Comparison of ENCODE assay signal across 17 cellular contexts in genomic region chr7:30466266-30466665, GRCh38. TPM values are rescaled to one million over a fixed set of nuclear protein-coding genes. Genes with fewer than 3 reads are reported as not detected.
DNase-seq lines count a peak whose midpoint lies in the region; ATAC-seq and TF ChIP-seq lines count a peak whose summit lies in the region.
"Had no signal": no experiment of that assay in that cellular context is flagged by ENCODE, and none has a peak within 500 bp of the region (broad histone marks: within the 10 kb centered on the region; RNA-seq: fewer than 3 reads in every experiment).

No MANE protein-coding gene starts in this region.

- H3K9me3 ChIP-seq in muscle layer of duodenum (ENCODE audit: control insufficient read depth in 1 of 2, low read length in 2 of 2), result no peaks in the 10 kb centered on the region
- H3K9me3 ChIP-seq: A549, ascending aorta, psoas muscle, vagina had no signal

- H3K27me3 Mint-ChIP-seq in dendritic cell treated with granulocyte-macrophage colony-stimulating factor and Interleukin-4, amounts not matched to agents 40 ng/mL and 50 ng/mL, for 4 days, result no peaks in the 10 kb centered on the region
- H3K27me3 Mint-ChIP-seq in type B pancreatic cell, result no peaks in the 10 kb centered on the region
- H3K27me3 Mint-ChIP-seq: activated CD4-positive, alpha-beta T cell treated with anti-CD3 and anti-CD28 coated beads, Interleukin-2, amount 10 ng/mL, durations not matched to agents 7 days and 5 days had no signal

- peak overlapping the region; percentile 86 for H3K27ac Mint-ChIP-seq in dendritic cell treated with granulocyte-macrophage colony-stimulating factor and Interleukin-4, amounts not matched to agents 40 ng/mL and 50 ng/mL, for 4 days
- no peak overlapping the region for H3K27ac Mint-ChIP-seq in type B pancreatic cell
- H3K27ac Mint-ChIP-seq: activated CD4-positive, alpha-beta T cell treated with anti-CD3 and anti-CD28 coated beads, Interleukin-2, amount 10 ng/mL, durations not matched to agents 7 days and 5 days; activated T-helper 1 cell treated with anti-CD3 and anti-CD28 coated beads, Interleukin-12 subunit alpha, Interleukin-12 subunit beta, Interleukin-2, Interleukin-4 antibody, amounts not matched to agents 30 ng/mL and 10 ng/mL and 1 ng/mL, durations not matched to agents 14 hours and 24 hours and 36 hours had no signal

- peaks cover 64% of the 10 kb centered on the region for H3K36me3 Mint-ChIP-seq in dendritic cell treated with granulocyte-macrophage colony-stimulating factor and Interleukin-4, amounts not matched to agents 40 ng/mL and 50 ng/mL, for 4 days (ENCODE audit: low read depth)
- H3K36me3 Mint-ChIP-seq in type B pancreatic cell, result no peaks in the 10 kb centered on the region

- ATAC-seq in HG03139 (IDR thresholded peaks at IDR 0.05; ENCODE audit: unreplicated experiment), result no peak
- no peak for ATAC-seq in HG03159 (IDR thresholded peaks at IDR 0.05; ENCODE audit: unreplicated experiment)
- ATAC-seq: A549, psoas muscle had no signal

- no peaks in the 10 kb centered on the region for H3K27me3 ChIP-seq in muscle layer of duodenum (ENCODE audit: low read depth, low read length)
- H3K27me3 ChIP-seq: ascending aorta, vagina had no signal

- peaks cover 100% of the 10 kb centered on the region for H3K4me1 Mint-ChIP-seq in dendritic cell treated with granulocyte-macrophage colony-stimulating factor and Interleukin-4, amounts not matched to agents 40 ng/mL and 50 ng/mL, for 4 days (ENCODE audit: low read depth)
- H3K4me1 Mint-ChIP-seq in type B pancreatic cell (ENCODE audit: unreplicated experiment), result peaks cover 57% of the 10 kb centered on the region

- peaks cover 0 to 3% of the 10 kb centered on the region in 2 donors for H3K36me3 ChIP-seq in muscle layer of duodenum (ENCODE audit: control insufficient read depth in 1 of 2, insufficient read depth in 2 of 2, low read length in 2 of 2)
- H3K36me3 ChIP-seq: ascending aorta, vagina had no signal

- H3K4me3 ChIP-seq in muscle layer of duodenum (ENCODE audit: low read depth in 1 of 2, low read length in 2 of 2), result no peak overlapping the region
- H3K4me3 ChIP-seq: A549, ascending aorta, psoas muscle, vagina had no signal

- TF ChIP-seq CTCF in type B pancreatic cell (conservative IDR thresholded peaks at IDR 0.05), result no peak

- H3K4me1 ChIP-seq in muscle layer of duodenum (ENCODE audit: control insufficient read depth in 1 of 2, insufficient read depth in 2 of 2, low read length in 2 of 2), result peaks cover 31 to 32% of the 10 kb centered on the region in 2 donors

- H3K9me3 Mint-ChIP-seq in dendritic cell treated with granulocyte-macrophage colony-stimulating factor and Interleukin-4, amounts not matched to agents 40 ng/mL and 50 ng/mL, for 4 days, result no peaks in the 10 kb centered on the region
- H3K9me3 Mint-ChIP-seq in type B pancreatic cell, result no peaks in the 10 kb centered on the region
- H3K9me3 Mint-ChIP-seq: activated CD4-positive, alpha-beta T cell treated with anti-CD3 and anti-CD28 coated beads, Interleukin-2, amount 10 ng/mL, durations not matched to agents 7 days and 5 days; activated T-helper 1 cell treated with anti-CD3 and anti-CD28 coated beads, Interleukin-12 subunit alpha, Interleukin-12 subunit beta, Interleukin-2, Interleukin-4 antibody, amounts not matched to agents 30 ng/mL and 10 ng/mL and 1 ng/mL, durations not matched to agents 14 hours and 24 hours and 36 hours had no signal

- H3K4me3 Mint-ChIP-seq in dendritic cell treated with granulocyte-macrophage colony-stimulating factor and Interleukin-4, amounts not matched to agents 40 ng/mL and 50 ng/mL, for 4 days, result no peak overlapping the region
- H3K4me3 Mint-ChIP-seq in type B pancreatic cell, result peak overlapping the region; percentile 29
- H3K4me3 Mint-ChIP-seq: activated CD4-positive, alpha-beta T cell treated with anti-CD3 and anti-CD28 coated beads, Interleukin-2, amount 10 ng/mL, durations not matched to agents 7 days and 5 days; activated T-helper 1 cell treated with anti-CD3 and anti-CD28 coated beads, Interleukin-12 subunit alpha, Interleukin-12 subunit beta, Interleukin-2, Interleukin-4 antibody, amounts not matched to agents 30 ng/mL and 10 ng/mL and 1 ng/mL, durations not matched to agents 14 hours and 24 hours and 36 hours had no signal

- DNase-seq in activated CD8-positive, alpha-beta memory T cell treated with anti-CD3 and anti-CD28 coated beads for 24 hours, result peak; percentile 13
- no peak for DNase-seq in activated CD8-positive, alpha-beta memory T cell treated with anti-CD3 and anti-CD28 coated beads, Interleukin-2, amount 50 U/mL, for 4 hours
- DNase-seq in type B pancreatic cell (ENCODE audit: extremely low spot score, unreplicated experiment) (no peak), SHP77 (lab: John Stamatoyannopoulos, UW) (no peak)
- DNase-seq: activated CD4-positive, alpha-beta T cell treated with anti-CD3 and anti-CD28 coated beads, Interleukin-2, amount 10 ng/mL, durations not matched to agents 7 days and 5 days; NCI-H1436 treated with DMSO at 0.1 percent for 48 hours; psoas muscle; stimulated activated CD8-positive, alpha-beta memory T cell treated with anti-CD3 and anti-CD28 coated beads, Interleukin-4, amount 100 ng/mL, for 48 hours had no signal

- intact Hi-C loops in dendritic cell treated with granulocyte-macrophage colony-stimulating factor and Interleukin-4, amounts not matched to agents 40 ng/mL and 50 ng/mL, for 4 days (cut with micrococcal nuclease), result loop anchor here (5.0 kb wide), 1 partner anchor 34 kb away; no protein-coding TSS in a partner anchor

- peak overlapping the region; percentile 71 for H3K27ac ChIP-seq in muscle layer of duodenum (ENCODE audit: low read length)
- H3K27ac ChIP-seq: ascending aorta, KMS-11, psoas muscle, vagina had no signal

RNA-seq across cellular contexts. Expression of gene NOD1, which starts 12.3 kb away (rescaled TPM):
- total RNA-seq in type B pancreatic cell (ENCODE audit: low replicate concordance), result 10.9 and 11.4 TPM in 2 replicates

RNA-seq across cellular contexts. Expression of gene GGCT, which starts 38.4 kb away (rescaled TPM):
- total RNA-seq in type B pancreatic cell (ENCODE audit: low replicate concordance), result 72.6 and 105 TPM in 2 replicates
